In genomic region chr1:229855999-229856650, GRCh38 we compare ENCODE assay signal across 8 cellular contexts.
DNase-seq lines count a peak whose midpoint lies in the region; ATAC-seq, FAIRE-seq and TF ChIP-seq lines count a peak whose summit lies in the region.

No MANE protein-coding gene starts in this region.

- intact Hi-C loops in activated CD8-positive, alpha-beta T cell treated with anti-CD3 and anti-CD28 coated beads for 36 hours (cut with micrococcal nuclease) = no loop called here

- POLR2A ChIA-PET in activated CD8-positive, alpha-beta T cell treated with anti-CD3 and anti-CD28 coated beads for 36 hours (lab: Charles Lee) = no interaction called here

- no peak for FAIRE-seq in frontal cortex (lab: Jason Lieb, UNC)

- peaks cover 10 to 12% of the 10 kb centered on the region in 2 experiments for H3K4me1 ChIP-seq in neutrophil (ENCODE audit: control insufficient read depth in 1 of 2, insufficient read depth in 1 of 2, low read depth in 1 of 2, low read length in 1 of 2)

- CTCF ChIA-PET in activated CD8-positive, alpha-beta T cell treated with anti-CD3 and anti-CD28 coated beads for 36 hours (lab: Charles Lee) = no interaction called here

- H3K36me3 Mint-ChIP-seq in activated CD8-positive, alpha-beta T cell treated with anti-CD3 and anti-CD28 coated beads for 36 hours (ENCODE audit: low read depth) = no peaks in the 10 kb centered on the region

- peaks cover 8% of the 10 kb centered on the region for H3K4me1 Mint-ChIP-seq in activated CD8-positive, alpha-beta T cell treated with anti-CD3 and anti-CD28 coated beads for 36 hours (ENCODE audit: low read depth)

- peak overlapping the region; percentile 63 for H3K27ac ChIP-seq in neutrophil

- no peak overlapping the region for H3K27ac Mint-ChIP-seq in activated CD8-positive, alpha-beta T cell treated with anti-CD3 and anti-CD28 coated beads for 36 hours

- H3K27me3 Mint-ChIP-seq in activated CD8-positive, alpha-beta T cell treated with anti-CD3 and anti-CD28 coated beads for 36 hours = no peaks in the 10 kb centered on the region

- no peaks in the 10 kb centered on the region for H3K36me3 ChIP-seq in neutrophil

- no peaks in the 10 kb centered on the region for H3K9me3 Mint-ChIP-seq in activated CD8-positive, alpha-beta T cell treated with anti-CD3 and anti-CD28 coated beads for 36 hours

- peak overlapping the region; percentile 53 for H3K4me3 Mint-ChIP-seq in activated CD8-positive, alpha-beta T cell treated with anti-CD3 and anti-CD28 coated beads for 36 hours

- H3K9me3 ChIP-seq in neutrophil = no peaks in the 10 kb centered on the region

- DNase-seq in activated CD8-positive, alpha-beta T cell treated with anti-CD3 and anti-CD28 coated beads for 36 hours = peak; percentile 24
- DNase-seq in GOT3 (lab: John Stamatoyannopoulos, UW) = no peak
- no peak for DNase-seq in frontal cortex (ENCODE audit: low spot score in 2 of 2)
- no peak for DNase-seq in DMS53 treated with DMSO at 0.1 percent for 48 hours (lab: John Stamatoyannopoulos, UW; ENCODE audit: unreplicated experiment)

- no peak for TF ChIP-seq CTCF in activated CD8-positive, alpha-beta T cell treated with anti-CD3 and anti-CD28 coated beads for 36 hours (IDR thresholded peaks at IDR 0.05)
- no peak for TF ChIP-seq CTCF in neutrophil (IDR thresholded peaks at IDR 0.05)

- no peaks in the 10 kb centered on the region for H3K27me3 ChIP-seq in neutrophil

- H3K4me3 ChIP-seq in neutrophil (ENCODE audit: low read depth in 1 of 2, low read length in 1 of 2) = peak overlapping the region; percentile 48 to 56

- ATAC-seq in GM18502 (IDR thresholded peaks at IDR 0.05; ENCODE audit: poor library complexity, unreplicated experiment) (peak; percentile 99), GM21423 (IDR thresholded peaks at IDR 0.05; ENCODE audit: unreplicated experiment) (peak; percentile 96), HG03558 (IDR thresholded peaks at IDR 0.05; ENCODE audit: extremely low read depth, unreplicated experiment) (peak; percentile 92)
- ATAC-seq in activated CD8-positive, alpha-beta T cell treated with anti-CD3 and anti-CD28 coated beads for 36 hours = peak; percentile 71
